ENCODE assay signal across 23 cellular contexts in genomic region chr7:137069249-137069963, GRCh38.
"Had no signal": no experiment of that assay in that cellular context is flagged by ENCODE, and none has a peak within 500 bp of the region (broad histone marks: within the 10 kb centered on the region; RNA-seq: fewer than 3 reads in every experiment).

No MANE protein-coding gene starts in this region.

- H3K27ac Mint-ChIP-seq: immature natural killer cell; naive B cell; nephron; stimulated activated effector memory CD8-positive, alpha-beta T cell treated with anti-CD3 and anti-CD28 coated beads, Interleukin-12 subunit alpha, Interleukin-12 subunit beta, amount 100 ng/mL, for 72 hours; type B pancreatic cell had no signal

- H3K4me1 ChIP-seq: foreskin keratinocyte, psoas muscle, right lobe of liver, suprapubic skin, thyroid gland had no signal

- H3K9me3 Mint-ChIP-seq: nephron, type B pancreatic cell had no signal

- DNase-seq: dermis blood vessel endothelial cell; erythroblast; foreskin keratinocyte; immature natural killer cell; left ventricle myocardium inferior; mesenchymal stem cell; naive B cell; psoas muscle; retina; right lobe of liver; stimulated activated CD4-positive, alpha-beta T cell treated with anti-CD3 and anti-CD28 coated beads, Interleukin-4, amount 100 ng/mL, for 1 hour; stimulated activated CD8-positive, alpha-beta memory T cell treated with anti-CD3 and anti-CD28 coated beads, Interleukin-4, amount 100 ng/mL, for 48 hours; stimulated activated naive CD8-positive, alpha-beta T cell treated with anti-CD3 and anti-CD28 coated beads, Interleukin-15, Interleukin-2, amounts not matched to agents 100 U/mL and 50 U/mL, for 24 hours; thyroid gland had no signal

- FAIRE-seq: endothelial cell of umbilical vein, keratinocyte, urothelium cell line had no signal

- H3K4me1 Mint-ChIP-seq: immature natural killer cell; naive B cell; nephron; stimulated activated effector memory CD8-positive, alpha-beta T cell treated with anti-CD3 and anti-CD28 coated beads, Interleukin-12 subunit alpha, Interleukin-12 subunit beta, amount 100 ng/mL, for 72 hours had no signal

- ATAC-seq: foreskin keratinocyte; psoas muscle; stimulated activated effector memory CD8-positive, alpha-beta T cell treated with anti-CD3 and anti-CD28 coated beads, Interleukin-12 subunit alpha, Interleukin-12 subunit beta, amount 100 ng/mL, for 72 hours; stimulated activated naive CD8-positive, alpha-beta T cell treated with anti-CD3 and anti-CD28 coated beads, Interleukin-15, Interleukin-2, amounts not matched to agents 100 U/mL and 50 U/mL, for 24 hours had no signal

- H3K4me3 Mint-ChIP-seq: immature natural killer cell; naive B cell; nephron; stimulated activated effector memory CD8-positive, alpha-beta T cell treated with anti-CD3 and anti-CD28 coated beads, Interleukin-12 subunit alpha, Interleukin-12 subunit beta, amount 100 ng/mL, for 72 hours; type B pancreatic cell had no signal

- H3K4me3 ChIP-seq: left ventricle myocardium inferior, lung, psoas muscle, right lobe of liver, suprapubic skin, thyroid gland had no signal

- H3K27me3 ChIP-seq: foreskin keratinocyte, neutrophil, right lobe of liver, suprapubic skin, thyroid gland had no signal

- H3K36me3 ChIP-seq: left ventricle myocardium inferior, neutrophil, right lobe of liver, suprapubic skin, thyroid gland had no signal

- H3K9me3 ChIP-seq: left ventricle myocardium inferior, neutrophil, psoas muscle, right lobe of liver, suprapubic skin, thyroid gland had no signal

- H3K27ac ChIP-seq: foreskin keratinocyte, left ventricle myocardium inferior, neutrophil, psoas muscle, right lobe of liver, suprapubic skin, thyroid gland had no signal

- H3K27me3 Mint-ChIP-seq: naive B cell, type B pancreatic cell had no signal

- H3K36me3 Mint-ChIP-seq: immature natural killer cell; naive B cell; stimulated activated effector memory CD8-positive, alpha-beta T cell treated with anti-CD3 and anti-CD28 coated beads, Interleukin-12 subunit alpha, Interleukin-12 subunit beta, amount 100 ng/mL, for 72 hours; type B pancreatic cell had no signal
